26 cellular contexts compared by ENCODE assay signal in genomic region chr10:99337911-99338310, GRCh38. TPM values are rescaled to one million over a fixed set of nuclear protein-coding genes. Genes with fewer than 3 reads are reported as not detected.
"Had no signal": no experiment of that assay in that cellular context is flagged by ENCODE, and none has a peak within 500 bp of the region (broad histone marks: within the 10 kb centered on the region; RNA-seq: fewer than 3 reads in every experiment).

No MANE protein-coding gene starts in this region.

- H3K36me3 ChIP-seq: colonic mucosa, esophagus muscularis mucosa, heart right ventricle, ovary, thoracic aorta, tibial nerve, upper lobe of right lung, uterus had no signal

- H3K27me3 Mint-ChIP-seq: stimulated activated naive B cell treated with anti-CD40 and anti-IgM and Interleukin-4, amounts not matched to agents 10 μg/mL and 1 μg/mL and 100 μg/mL, for 72 hours had no signal

- H3K4me3 Mint-ChIP-seq: dendritic cell treated with granulocyte-macrophage colony-stimulating factor and Interleukin-4, amounts not matched to agents 40 ng/mL and 50 ng/mL, for 4 days; endodermal cell; immature natural killer cell; memory B cell; natural killer cell; stimulated activated naive B cell treated with anti-CD40 and anti-IgM and Interleukin-4, amounts not matched to agents 10 μg/mL and 1 μg/mL and 100 μg/mL, for 72 hours; stimulated activated naive CD8-positive, alpha-beta T cell treated with anti-CD3 and anti-CD28 coated beads, Interleukin-15, Interleukin-2, amounts not matched to agents 100 ng/mL and 50 ng/mL, for 24 hours had no signal

- H3K27me3 ChIP-seq: colonic mucosa, esophagus muscularis mucosa, foreskin keratinocyte, ovary, upper lobe of right lung, uterus had no signal

- H3K4me1 ChIP-seq: colonic mucosa, foreskin keratinocyte, psoas muscle, tibial nerve, upper lobe of right lung, uterus had no signal

- H3K4me3 ChIP-seq: colonic mucosa, esophagus muscularis mucosa, heart right ventricle, lung, ovary, psoas muscle, skin epidermis, thoracic aorta, tibial nerve, upper lobe of right lung, uterus had no signal

- H3K9me3 ChIP-seq: colonic mucosa, esophagus muscularis mucosa, heart right ventricle, ovary, psoas muscle, thoracic aorta, tibial nerve, upper lobe of right lung, uterus had no signal

- DNase-seq: colonic mucosa; effector CD8-positive, alpha-beta T cell; endodermal cell; foreskin keratinocyte; glutamatergic neuron; heart right ventricle; immature natural killer cell; natural killer cell; occipital lobe; ovary; posterior cingulate gyrus; psoas muscle; right cardiac atrium; stimulated activated CD4-positive, alpha-beta T cell treated with anti-CD3 and anti-CD28 coated beads, Interleukin-15, amount 100 ng/mL, for 24 hours; stimulated activated CD4-positive, alpha-beta T cell treated with anti-CD3 and anti-CD28 coated beads, Interleukin-2, amount 100 ng/mL, for 48 hours; stimulated activated naive B cell treated with anti-CD40 and anti-IgM and Interleukin-4, amounts not matched to agents 10 μg/mL and 1 μg/mL and 100 μg/mL, for 72 hours; upper lobe of right lung; uterus had no signal

- H3K27ac Mint-ChIP-seq: dendritic cell treated with granulocyte-macrophage colony-stimulating factor and Interleukin-4, amounts not matched to agents 40 ng/mL and 50 ng/mL, for 4 days; endodermal cell; immature natural killer cell; memory B cell; natural killer cell; stimulated activated naive B cell treated with anti-CD40 and anti-IgM and Interleukin-4, amounts not matched to agents 10 μg/mL and 1 μg/mL and 100 μg/mL, for 72 hours; stimulated activated naive CD8-positive, alpha-beta T cell treated with anti-CD3 and anti-CD28 coated beads, Interleukin-15, Interleukin-2, amounts not matched to agents 100 ng/mL and 50 ng/mL, for 24 hours had no signal

- H3K36me3 Mint-ChIP-seq: immature natural killer cell; memory B cell; natural killer cell; stimulated activated naive B cell treated with anti-CD40 and anti-IgM and Interleukin-4, amounts not matched to agents 10 μg/mL and 1 μg/mL and 100 μg/mL, for 72 hours had no signal

- H3K4me1 Mint-ChIP-seq: immature natural killer cell; memory B cell; natural killer cell; stimulated activated naive B cell treated with anti-CD40 and anti-IgM and Interleukin-4, amounts not matched to agents 10 μg/mL and 1 μg/mL and 100 μg/mL, for 72 hours had no signal

- H3K9me3 Mint-ChIP-seq: dendritic cell treated with granulocyte-macrophage colony-stimulating factor and Interleukin-4, amounts not matched to agents 40 ng/mL and 50 ng/mL, for 4 days; memory B cell; natural killer cell; stimulated activated naive CD8-positive, alpha-beta T cell treated with anti-CD3 and anti-CD28 coated beads, Interleukin-15, Interleukin-2, amounts not matched to agents 100 ng/mL and 50 ng/mL, for 24 hours had no signal

- ATAC-seq: foreskin keratinocyte; natural killer cell; psoas muscle; stimulated activated naive B cell treated with anti-CD40 and anti-IgM and Interleukin-4, amounts not matched to agents 10 μg/mL and 1 μg/mL and 100 μg/mL, for 72 hours had no signal

- H3K27ac ChIP-seq: colonic mucosa, esophagus muscularis mucosa, heart right ventricle, ovary, psoas muscle, skin epidermis, thoracic aorta, tibial nerve, upper lobe of right lung, uterus had no signal

RNA-seq across cellular contexts. Expression of gene CNNM1, which starts 8.8 kb away (rescaled TPM):
- total RNA-seq: natural killer cell, psoas muscle had no signal
- polyA plus RNA-seq: immature natural killer cell had no signal
